In genomic region chr3:105610473-105610872, GRCh38 we compare ENCODE assay signal across 1 cellular context.
TF ChIP-seq lines count a peak whose summit lies in the region.

No MANE protein-coding gene starts in this region.

TF ChIP-seq in GM23338, 12 proteins besides CTCF, POLR2A, EP300 and RAD21 (continued from another document):
- TF ChIP-seq, protein P1, sequence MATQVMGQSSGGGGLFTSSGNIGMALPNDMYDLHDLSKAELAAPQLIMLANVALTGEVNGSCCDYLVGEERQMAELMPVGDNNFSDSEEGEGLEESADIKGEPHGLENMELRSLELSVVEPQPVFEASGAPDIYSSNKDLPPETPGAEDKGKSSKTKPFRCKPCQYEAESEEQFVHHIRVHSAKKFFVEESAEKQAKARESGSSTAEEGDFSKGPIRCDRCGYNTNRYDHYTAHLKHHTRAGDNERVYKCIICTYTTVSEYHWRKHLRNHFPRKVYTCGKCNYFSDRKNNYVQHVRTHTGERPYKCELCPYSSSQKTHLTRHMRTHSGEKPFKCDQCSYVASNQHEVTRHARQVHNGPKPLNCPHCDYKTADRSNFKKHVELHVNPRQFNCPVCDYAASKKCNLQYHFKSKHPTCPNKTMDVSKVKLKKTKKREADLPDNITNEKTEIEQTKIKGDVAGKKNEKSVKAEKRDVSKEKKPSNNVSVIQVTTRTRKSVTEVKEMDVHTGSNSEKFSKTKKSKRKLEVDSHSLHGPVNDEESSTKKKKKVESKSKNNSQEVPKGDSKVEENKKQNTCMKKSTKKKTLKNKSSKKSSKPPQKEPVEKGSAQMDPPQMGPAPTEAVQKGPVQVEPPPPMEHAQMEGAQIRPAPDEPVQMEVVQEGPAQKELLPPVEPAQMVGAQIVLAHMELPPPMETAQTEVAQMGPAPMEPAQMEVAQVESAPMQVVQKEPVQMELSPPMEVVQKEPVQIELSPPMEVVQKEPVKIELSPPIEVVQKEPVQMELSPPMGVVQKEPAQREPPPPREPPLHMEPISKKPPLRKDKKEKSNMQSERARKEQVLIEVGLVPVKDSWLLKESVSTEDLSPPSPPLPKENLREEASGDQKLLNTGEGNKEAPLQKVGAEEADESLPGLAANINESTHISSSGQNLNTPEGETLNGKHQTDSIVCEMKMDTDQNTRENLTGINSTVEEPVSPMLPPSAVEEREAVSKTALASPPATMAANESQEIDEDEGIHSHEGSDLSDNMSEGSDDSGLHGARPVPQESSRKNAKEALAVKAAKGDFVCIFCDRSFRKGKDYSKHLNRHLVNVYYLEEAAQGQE (IDR thresholded peaks at IDR 0.05; ENCODE audit: unreplicated experiment): no peak
- no peak for TF ChIP-seq POLR2AphosphoS5 (IDR thresholded peaks at IDR 0.05; ENCODE audit: low read depth)
- TF ChIP-seq ZNF331 (CRISPR knock-in tag; IDR thresholded peaks at IDR 0.05; ENCODE audit: low read depth): no peak
- TF ChIP-seq JUNB (IDR thresholded peaks at IDR 0.05; ENCODE audit: unreplicated experiment): no peak
- no peak for TF ChIP-seq EZH2phosphoT487 (IDR thresholded peaks at IDR 0.05; ENCODE audit: unreplicated experiment)
